Comparison of ENCODE assay signal across 9 cellular contexts in the genomic region with DNA sequence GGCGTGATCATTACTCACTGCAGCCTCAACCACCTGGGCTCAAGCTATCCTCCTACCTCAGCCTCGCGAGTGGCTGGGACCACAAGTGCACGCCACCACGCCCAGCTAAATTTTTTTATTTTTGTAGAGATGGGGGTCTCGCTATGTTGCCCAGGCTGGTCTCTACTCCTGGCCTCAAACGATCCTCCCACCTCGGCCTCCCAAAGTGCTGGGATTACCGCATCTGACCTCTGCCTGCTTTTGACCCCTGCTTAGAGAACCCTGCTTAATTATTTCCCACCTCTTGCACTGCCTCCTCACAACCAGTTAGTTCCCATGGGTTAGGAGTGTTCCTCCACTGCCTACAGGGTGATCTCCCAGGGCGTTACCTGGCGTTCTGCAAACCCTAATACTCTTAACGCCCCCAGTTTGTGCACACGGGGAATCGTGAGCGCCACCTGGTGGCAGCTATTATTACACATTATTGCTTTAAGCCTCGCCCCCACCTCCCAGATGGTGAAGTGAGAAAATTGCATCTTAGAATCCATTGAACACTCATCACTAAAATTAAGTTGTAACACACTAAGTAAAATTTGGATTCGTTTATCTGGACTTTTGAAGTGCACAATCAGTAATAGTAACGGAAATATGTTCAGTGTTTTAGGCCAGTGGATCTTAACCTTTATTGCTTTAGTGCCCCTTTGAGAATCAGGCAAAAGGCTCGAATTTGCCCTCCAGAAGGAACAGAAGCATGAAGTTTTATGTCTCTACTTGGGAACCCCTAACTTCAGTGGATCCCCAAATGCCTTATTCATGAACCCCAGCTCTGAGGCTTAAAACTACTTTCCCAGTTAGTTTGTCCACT.
A peak's percentile ranks its signal among the peaks of the same experiment; 100 is the strongest.
DNase-seq lines count a peak whose midpoint lies in the region; ATAC-seq, FAIRE-seq and TF ChIP-seq lines count a peak whose summit lies in the region.
"Had no signal": no experiment of that assay in that cellular context is flagged by ENCODE, and none has a peak within 500 bp of the region (broad histone marks: within the 10 kb centered on the region; RNA-seq: fewer than 3 reads in every experiment).

No MANE protein-coding gene starts in this region.

- no peak overlapping the region for H3K27ac Mint-ChIP-seq in MCF 10A (ENCODE audit: low read depth, unreplicated experiment)
- H3K27ac Mint-ChIP-seq: dendritic cell treated with granulocyte-macrophage colony-stimulating factor and Interleukin-4, amounts not matched to agents 40 ng/mL and 50 ng/mL, for 4 days had no signal

- H3K36me3 ChIP-seq in MG63 = no peaks in the 10 kb centered on the region
- H3K36me3 ChIP-seq in liver (ENCODE audit: control insufficient read depth in 4 of 4, insufficient read depth in 3 of 4, low read depth in 1 of 4, low read length in 3 of 4) = no peaks in the 10 kb centered on the region

- H3K36me3 Mint-ChIP-seq in MCF 10A (ENCODE audit: insufficient read depth, unreplicated experiment) = no peaks in the 10 kb centered on the region

- H3K9me3 ChIP-seq in MG63 (no peaks in the 10 kb centered on the region), liver (ENCODE audit: control insufficient read depth in 4 of 4, low read length in 3 of 4) (no peaks in the 10 kb centered on the region)

- H3K4me1 ChIP-seq in liver (ENCODE audit: control insufficient read depth in 4 of 4, insufficient read depth in 4 of 4, low read length in 3 of 4) = no peaks in the 10 kb centered on the region

- no peaks in the 10 kb centered on the region for H3K9me3 Mint-ChIP-seq in MCF 10A (ENCODE audit: unreplicated experiment)
- H3K9me3 Mint-ChIP-seq: dendritic cell treated with granulocyte-macrophage colony-stimulating factor and Interleukin-4, amounts not matched to agents 40 ng/mL and 50 ng/mL, for 4 days had no signal

- BruUV-seq in MCF 10A (replicated peaks; lab: Mats Ljungman, UMichigan) = no TSS peak

- peaks cover 6% of the 10 kb centered on the region for H3K27me3 ChIP-seq in MG63
- peaks cover 0 to 13% (median 2%) of the 10 kb centered on the region in 4 donors for H3K27me3 ChIP-seq in liver (ENCODE audit: control insufficient read depth in 4 of 4, insufficient read depth in 4 of 4, low read length in 3 of 4)

- peaks cover 27% of the 10 kb centered on the region for H3K27me3 Mint-ChIP-seq in MCF 10A (ENCODE audit: insufficient read depth, unreplicated experiment)

- 41% methylated on average over 19 of the region's 19 CpGs for WGBS in liver

- H3K4me3 Mint-ChIP-seq in MCF 10A (ENCODE audit: unreplicated experiment) = no peak overlapping the region
- H3K4me3 Mint-ChIP-seq: dendritic cell treated with granulocyte-macrophage colony-stimulating factor and Interleukin-4, amounts not matched to agents 40 ng/mL and 50 ng/mL, for 4 days had no signal

- H3K4me3 ChIP-seq in MG63 = no peak overlapping the region
- no peak overlapping the region for H3K4me3 ChIP-seq in liver (ENCODE audit: low read depth in 1 of 3, low read length in 3 of 3)

- DNase-seq in GM10248 (ENCODE audit: extremely low spot score) = peak; percentile 62
- peak; percentile 23 for DNase-seq in MG63
- DNase-seq in MCF 10A (ENCODE audit: unreplicated experiment) = peak; percentile 59
- DNase-seq in stimulated activated CD8-positive, alpha-beta memory T cell treated with anti-CD3 and anti-CD28 coated beads, Interleukin-2, amount 100 ng/mL, for 48 hours (ENCODE audit: low read depth in 2 of 2) = peak; percentile 44 to 48
- no peak for DNase-seq in HTR-8/SVneo (ENCODE audit: insufficient read length, low spot score)

- CTCF ChIA-PET in GM10248 (lab: Yijun Ruan, JAX) (interaction anchor here (0.7 to 5.4 kb wide), 24 partner anchors 7 to 872 kb away, joined by 3 to 70 read pairs (median 4); no protein-coding TSS in a partner anchor), MCF 10A (lab: Yijun Ruan, JAX) (interaction anchor here (0.5 to 9.4 kb wide), 34 partner anchors 9 to 1776 kb away, joined by 3 to 192 read pairs (median 3); no protein-coding TSS in a partner anchor)

- TF ChIP-seq CTCF in GM10248 (IDR thresholded peaks at IDR 0.05; ENCODE audit: control extremely low read depth, extremely low read depth, low read depth, missing control alignments) = peak; percentile 75
- TF ChIP-seq CTCF in VCaP (conservative IDR thresholded peaks at IDR 0.05) = peak; percentile 90
- TF ChIP-seq CTCF in MCF 10A (IDR thresholded peaks at IDR 0.05; ENCODE audit: unreplicated experiment) = peak; percentile 74
- TF ChIP-seq CTCF in liver (IDR thresholded peaks at IDR 0.05; ENCODE audit: low read depth, low read length, missing input control) = peak; percentile 56

- TF ChIP-seq RAD21 in liver (IDR thresholded peaks at IDR 0.05) = peak in 1 of 2 donors; percentile 53

- intact Hi-C loops in MCF 10A (cut with micrococcal nuclease) = no loop called here

- FAIRE-seq in HTR-8/SVneo (lab: Jason Lieb, UNC) = no peak

- H3K27ac ChIP-seq in VCaP (no peak overlapping the region), liver (ENCODE audit: low read depth in 1 of 2, low read length in 2 of 2) (no peak overlapping the region)

- peaks cover 10% of the 10 kb centered on the region for H3K4me1 Mint-ChIP-seq in MCF 10A (ENCODE audit: insufficient read depth, unreplicated experiment)

- no peak overlapping the region for H3K9ac ChIP-seq in liver (ENCODE audit: low read depth in 1 of 2, low read length in 2 of 2)

- ATAC-seq in GM18861 (IDR thresholded peaks at IDR 0.05; ENCODE audit: unreplicated experiment) = no peak

- POLR2A ChIA-PET in GM10248 (lab: Yijun Ruan, JAX) = no interaction called here
- POLR2A ChIA-PET in MCF 10A (lab: Yijun Ruan, JAX) = no interaction called here

TF ChIP-seq in liver, 16 proteins besides CTCF, POLR2A, EP300 and RAD21:
- TF ChIP-seq, protein P1, sequence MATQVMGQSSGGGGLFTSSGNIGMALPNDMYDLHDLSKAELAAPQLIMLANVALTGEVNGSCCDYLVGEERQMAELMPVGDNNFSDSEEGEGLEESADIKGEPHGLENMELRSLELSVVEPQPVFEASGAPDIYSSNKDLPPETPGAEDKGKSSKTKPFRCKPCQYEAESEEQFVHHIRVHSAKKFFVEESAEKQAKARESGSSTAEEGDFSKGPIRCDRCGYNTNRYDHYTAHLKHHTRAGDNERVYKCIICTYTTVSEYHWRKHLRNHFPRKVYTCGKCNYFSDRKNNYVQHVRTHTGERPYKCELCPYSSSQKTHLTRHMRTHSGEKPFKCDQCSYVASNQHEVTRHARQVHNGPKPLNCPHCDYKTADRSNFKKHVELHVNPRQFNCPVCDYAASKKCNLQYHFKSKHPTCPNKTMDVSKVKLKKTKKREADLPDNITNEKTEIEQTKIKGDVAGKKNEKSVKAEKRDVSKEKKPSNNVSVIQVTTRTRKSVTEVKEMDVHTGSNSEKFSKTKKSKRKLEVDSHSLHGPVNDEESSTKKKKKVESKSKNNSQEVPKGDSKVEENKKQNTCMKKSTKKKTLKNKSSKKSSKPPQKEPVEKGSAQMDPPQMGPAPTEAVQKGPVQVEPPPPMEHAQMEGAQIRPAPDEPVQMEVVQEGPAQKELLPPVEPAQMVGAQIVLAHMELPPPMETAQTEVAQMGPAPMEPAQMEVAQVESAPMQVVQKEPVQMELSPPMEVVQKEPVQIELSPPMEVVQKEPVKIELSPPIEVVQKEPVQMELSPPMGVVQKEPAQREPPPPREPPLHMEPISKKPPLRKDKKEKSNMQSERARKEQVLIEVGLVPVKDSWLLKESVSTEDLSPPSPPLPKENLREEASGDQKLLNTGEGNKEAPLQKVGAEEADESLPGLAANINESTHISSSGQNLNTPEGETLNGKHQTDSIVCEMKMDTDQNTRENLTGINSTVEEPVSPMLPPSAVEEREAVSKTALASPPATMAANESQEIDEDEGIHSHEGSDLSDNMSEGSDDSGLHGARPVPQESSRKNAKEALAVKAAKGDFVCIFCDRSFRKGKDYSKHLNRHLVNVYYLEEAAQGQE (IDR thresholded peaks at IDR 0.05) = no peak
- TF ChIP-seq, protein P2, sequence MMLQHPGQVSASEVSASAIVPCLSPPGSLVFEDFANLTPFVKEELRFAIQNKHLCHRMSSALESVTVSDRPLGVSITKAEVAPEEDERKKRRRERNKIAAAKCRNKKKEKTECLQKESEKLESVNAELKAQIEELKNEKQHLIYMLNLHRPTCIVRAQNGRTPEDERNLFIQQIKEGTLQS (IDR thresholded peaks at IDR 0.05) = no peak
- TF ChIP-seq TAF1 (conservative IDR thresholded peaks at IDR 0.05) (no peak), FOXA1 (IDR thresholded peaks at IDR 0.05) (no peak), HNF4G (IDR thresholded peaks at IDR 0.05) (no peak), FOXA2 (IDR thresholded peaks at IDR 0.05) (no peak), NR2F2 (IDR thresholded peaks at IDR 0.05) (no peak), YY1 (IDR thresholded peaks at IDR 0.05) (no peak), EGR1 (IDR thresholded peaks at IDR 0.05; ENCODE audit: low read depth in 2 of 2) (no peak), GABPA (IDR thresholded peaks at IDR 0.05 in 1 of 2, conservative IDR thresholded peaks at IDR 0.05 in 1 of 2) (no peak), HNF4A (conservative IDR thresholded peaks at IDR 0.05) (no peak), RXRA (IDR thresholded peaks at IDR 0.05) (no peak)
- TF ChIP-seq, protein P3, sequence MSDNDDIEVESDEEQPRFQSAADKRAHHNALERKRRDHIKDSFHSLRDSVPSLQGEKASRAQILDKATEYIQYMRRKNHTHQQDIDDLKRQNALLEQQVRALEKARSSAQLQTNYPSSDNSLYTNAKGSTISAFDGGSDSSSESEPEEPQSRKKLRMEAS (IDR thresholded peaks at IDR 0.05) = no peak
- TF ChIP-seq, protein P4, sequence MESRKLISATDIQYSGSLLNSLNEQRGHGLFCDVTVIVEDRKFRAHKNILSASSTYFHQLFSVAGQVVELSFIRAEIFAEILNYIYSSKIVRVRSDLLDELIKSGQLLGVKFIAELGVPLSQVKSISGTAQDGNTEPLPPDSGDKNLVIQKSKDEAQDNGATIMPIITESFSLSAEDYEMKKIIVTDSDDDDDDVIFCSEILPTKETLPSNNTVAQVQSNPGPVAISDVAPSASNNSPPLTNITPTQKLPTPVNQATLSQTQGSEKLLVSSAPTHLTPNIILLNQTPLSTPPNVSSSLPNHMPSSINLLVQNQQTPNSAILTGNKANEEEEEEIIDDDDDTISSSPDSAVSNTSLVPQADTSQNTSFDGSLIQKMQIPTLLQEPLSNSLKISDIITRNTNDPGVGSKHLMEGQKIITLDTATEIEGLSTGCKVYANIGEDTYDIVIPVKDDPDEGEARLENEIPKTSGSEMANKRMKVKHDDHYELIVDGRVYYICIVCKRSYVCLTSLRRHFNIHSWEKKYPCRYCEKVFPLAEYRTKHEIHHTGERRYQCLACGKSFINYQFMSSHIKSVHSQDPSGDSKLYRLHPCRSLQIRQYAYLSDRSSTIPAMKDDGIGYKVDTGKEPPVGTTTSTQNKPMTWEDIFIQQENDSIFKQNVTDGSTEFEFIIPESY (IDR thresholded peaks at IDR 0.05) = no peak
